Comparison of ENCODE assay signal across 8 cellular contexts in genomic region chr5:1883120-1883924, GRCh38. TPM values are rescaled to one million over a fixed set of nuclear protein-coding genes. Genes with fewer than 3 reads are reported as not detected.
DNase-seq lines count a peak whose midpoint lies in the region; ATAC-seq and TF ChIP-seq lines count a peak whose summit lies in the region.

No MANE protein-coding gene starts in this region.

- POLR2A ChIA-PET in AG04449 (lab: Yijun Ruan, JAX) = no interaction called here

- H3K9me3 Mint-ChIP-seq in HFFc6 (no peaks in the 10 kb centered on the region), chondrocyte (ENCODE audit: low read depth) (no peaks in the 10 kb centered on the region), memory B cell (no peaks in the 10 kb centered on the region)

- TF ChIP-seq CTCF in AG04449 (IDR thresholded peaks at IDR 0.05; ENCODE audit: insufficient read depth, low read length, missing control alignments) (peak; percentile 25), HFFc6 (IDR thresholded peaks at IDR 0.05) (0 out of 2 replicates have a peak, but pooled peaks have one; percentile 37), chondrocyte (IDR thresholded peaks at IDR 0.05) (peak; percentile 51)

- H3K27ac Mint-ChIP-seq in HFFc6 = no peak overlapping the region
- no peak overlapping the region for H3K27ac Mint-ChIP-seq in chondrocyte (ENCODE audit: unreplicated experiment)
- H3K27ac Mint-ChIP-seq in memory B cell = no peak overlapping the region

- ATAC-seq in memory B cell (ENCODE audit: low read depth) (no peak), GM18870 (IDR thresholded peaks at IDR 0.05; ENCODE audit: unreplicated experiment) (no peak), GM21619 (IDR thresholded peaks at IDR 0.05; ENCODE audit: unreplicated experiment) (no peak), GM19328 (IDR thresholded peaks at IDR 0.05; ENCODE audit: unreplicated experiment) (no peak)

- H3K27me3 Mint-ChIP-seq in HFFc6 (ENCODE audit: insufficient read depth) (peaks cover 41% of the 10 kb centered on the region), chondrocyte (ENCODE audit: low read depth) (peaks cover 38% of the 10 kb centered on the region), memory B cell (peaks cover 26% of the 10 kb centered on the region)

- no peak overlapping the region for H3K4me3 ChIP-seq in AG04449 (ENCODE audit: low read depth, low read length)

- H3K36me3 Mint-ChIP-seq in HFFc6 (ENCODE audit: low read depth) = no peaks in the 10 kb centered on the region; the same call in 1 of the 2 replicates
- H3K36me3 Mint-ChIP-seq in chondrocyte (ENCODE audit: low read depth) = no peaks in the 10 kb centered on the region
- peaks cover 2% of the 10 kb centered on the region for H3K36me3 Mint-ChIP-seq in memory B cell

- H3K4me1 Mint-ChIP-seq in HFFc6 (ENCODE audit: low read depth) (no peaks in the 10 kb centered on the region), chondrocyte (ENCODE audit: low read depth) (peaks cover 6% of the 10 kb centered on the region), memory B cell (peaks cover 3% of the 10 kb centered on the region)

- CTCF ChIA-PET in AG04449 (lab: Yijun Ruan, JAX) = interaction anchor here (1.5 kb wide), 1 partner anchor 19 kb away, joined by 4 read pairs; no protein-coding TSS in a partner anchor

- no peak for DNase-seq in AG04449 (ENCODE audit: low read depth, low spot score)
- DNase-seq in HFFc6 = no peak
- DNase-seq in chondrocyte (ENCODE audit: low spot score) = peak; percentile 81
- no peak for DNase-seq in memory B cell (ENCODE audit: low spot score in 2 of 2)
- DNase-seq in anterior cingulate cortex (lab: John Stamatoyannopoulos, UW) = no peak

- H3K4me3 Mint-ChIP-seq in HFFc6 = no peak overlapping the region
- peak overlapping the region; percentile 61 for H3K4me3 Mint-ChIP-seq in chondrocyte (ENCODE audit: unreplicated experiment)
- peak overlapping the region; percentile 29 for H3K4me3 Mint-ChIP-seq in memory B cell

RNA-seq across cellular contexts. Expression of gene IRX4, which starts 0.6 kb away (rescaled TPM):
- total RNA-seq in HFFc6 (2021; fragmentation: NEBNext Ultra II Directional; extraction: Animal tissue kit (Norgen Biotek cat#: 25700)) = not detected
- not detected in 3 replicates for total RNA-seq in chondrocyte
